27 cellular contexts compared by ENCODE assay signal in genomic region chr4:184234155-184234554, GRCh38. TPM values are rescaled to one million over a fixed set of nuclear protein-coding genes. Genes with fewer than 3 reads are reported as not detected.
DNase-seq lines count a peak whose midpoint lies in the region; ATAC-seq, FAIRE-seq and TF ChIP-seq lines count a peak whose summit lies in the region.
"Had no signal": no experiment of that assay in that cellular context is flagged by ENCODE, and none has a peak within 500 bp of the region (broad histone marks: within the 10 kb centered on the region; RNA-seq: fewer than 3 reads in every experiment).

No MANE protein-coding gene starts in this region.

- intact Hi-C loops in esophagus muscularis mucosa (cut with DNase I) (no loop called here), left colon (cut with DNase I, micrococcal nuclease) (no loop called here), ascending aorta (cut with DNase I) (no loop called here)

- no peaks in the 10 kb centered on the region for H3K36me3 Mint-ChIP-seq in endothelial cell (ENCODE audit: low read depth, unreplicated experiment)
- H3K36me3 Mint-ChIP-seq: CD4-positive, alpha-beta memory T cell; T-cell had no signal

- H3K27ac ChIP-seq in HEK293 (ENCODE audit: extremely low read depth, low read depth, low read length), result no peak overlapping the region
- no peak overlapping the region for H3K27ac ChIP-seq in esophagus muscularis mucosa (replicated peaks in 1 of 4)
- H3K27ac ChIP-seq in ascending aorta, result no peak overlapping the region
- H3K27ac ChIP-seq: RWPE1 had no signal

- DNase-seq in GM12891 (ENCODE audit: insufficient read length, low spot score) (no peak), MV-4-11 (lab: John Stamatoyannopoulos, UW) (peak; percentile 51), esophagus muscularis mucosa (ENCODE audit: extremely low spot score) (peak; percentile 14), left colon (no peak), endothelial cell (ENCODE audit: low spot score) (no peak), ascending aorta (ENCODE audit: low spot score in 2 of 2) (no peak)
- DNase-seq: C1 segment of cervical spinal cord; CD4-positive, alpha-beta memory T cell; COR-L47; DMS53; KG1; MG63; NCI-H1092 treated with DMSO at 0.1 percent for 48 hours; NCI-H1436; NCI-H187; NCI-H2171 treated with DMSO at 0.1 percent for 48 hours; NCI-H524; NCI-H748 treated with DMSO at 0.1 percent for 48 hours; SHP77; T-cell had no signal

- POLR2A ChIA-PET in HEK293 (lab: Yijun Ruan, JAX), result no interaction called here

- no peak overlapping the region for H3K4me3 Mint-ChIP-seq in endothelial cell (ENCODE audit: unreplicated experiment)
- H3K4me3 Mint-ChIP-seq: CD4-positive, alpha-beta memory T cell; T-cell had no signal

- CTCF ChIA-PET in HEK293 (lab: Yijun Ruan, JAX), result no interaction called here

- H3K4me3 ChIP-seq in HEK293 (ENCODE audit: low read depth, low read length) (no peak overlapping the region), esophagus muscularis mucosa (no peak overlapping the region), ascending aorta (no peak overlapping the region)
- H3K4me3 ChIP-seq: MG63 had no signal

- H3K4me1 ChIP-seq in HEK293 (ENCODE audit: control insufficient read depth, insufficient read depth, low read length) (peaks cover 2% of the 10 kb centered on the region; the same call in 1 of the 2 replicates), esophagus muscularis mucosa (no peaks in the 10 kb centered on the region), ascending aorta (no peaks in the 10 kb centered on the region)

- peaks cover 0 to 13% (median 0%) of the 10 kb centered on the region in 4 donors for H3K27me3 ChIP-seq in esophagus muscularis mucosa
- no peaks in the 10 kb centered on the region for H3K27me3 ChIP-seq in ascending aorta
- H3K27me3 ChIP-seq: MG63 had no signal

- H3K36me3 ChIP-seq in HEK293 (ENCODE audit: control insufficient read depth in 2 of 2, insufficient read depth in 1 of 2, low read length in 2 of 2) (no peaks in the 10 kb centered on the region), esophagus muscularis mucosa (no peaks in the 10 kb centered on the region), ascending aorta (no peaks in the 10 kb centered on the region)
- H3K36me3 ChIP-seq: MG63 had no signal

- peak; percentile 55 for FAIRE-seq in GM12891 (lab: Jason Lieb, UNC)
- FAIRE-seq: G401.6, HTR-8/SVneo had no signal

- WGBS in esophagus muscularis mucosa, result 76% methylated on average over 4 of the region's 4 CpGs

- H3K4me1 Mint-ChIP-seq in endothelial cell (ENCODE audit: unreplicated experiment), result peaks cover 16% of the 10 kb centered on the region

- H3K27me3 Mint-ChIP-seq in endothelial cell (ENCODE audit: unreplicated experiment), result no peaks in the 10 kb centered on the region
- H3K27me3 Mint-ChIP-seq: CD4-positive, alpha-beta memory T cell; T-cell had no signal

- no peaks in the 10 kb centered on the region for H3K9me3 ChIP-seq in HEK293 (ENCODE audit: control insufficient read depth, insufficient read depth, low read depth, low read length)
- no peaks in the 10 kb centered on the region for H3K9me3 ChIP-seq in esophagus muscularis mucosa
- H3K9me3 ChIP-seq in ascending aorta, result no peaks in the 10 kb centered on the region
- H3K9me3 ChIP-seq: MG63 had no signal

- H3K9me3 Mint-ChIP-seq in endothelial cell (ENCODE audit: unreplicated experiment), result no peaks in the 10 kb centered on the region
- H3K9me3 Mint-ChIP-seq: CD4-positive, alpha-beta memory T cell; T-cell had no signal

- no peak for TF ChIP-seq EP300 in esophagus muscularis mucosa (IDR thresholded peaks at IDR 0.05)

- TF ChIP-seq CTCF in HEK293 (tag by site-specific recombination; IDR thresholded peaks at IDR 0.05) (no peak), esophagus muscularis mucosa (IDR thresholded peaks at IDR 0.05) (no peak), endothelial cell (IDR thresholded peaks at IDR 0.05; ENCODE audit: unreplicated experiment) (no peak), ascending aorta (IDR thresholded peaks at IDR 0.05) (no peak)

- TF ChIP-seq POLR2A in GM12891 (IDR thresholded peaks at IDR 0.05; ENCODE audit: low read depth, low read length), result no peak
- no peak for TF ChIP-seq POLR2A in esophagus muscularis mucosa (IDR thresholded peaks at IDR 0.05; ENCODE audit: low read depth)

- ATAC-seq in left colon, result no peak
- ATAC-seq: T-cell had no signal

- no peak overlapping the region for H3K27ac Mint-ChIP-seq in endothelial cell (ENCODE audit: unreplicated experiment)
- H3K27ac Mint-ChIP-seq: T-cell had no signal

TF ChIP-seq in GM12891, 5 proteins besides CTCF, POLR2A, EP300 and RAD21:
- no peak for TF ChIP-seq POLR2AphosphoS5 (IDR thresholded peaks at IDR 0.05; ENCODE audit: low read depth, low read length)
- TF ChIP-seq TAF1 (IDR thresholded peaks at IDR 0.05; ENCODE audit: low read depth, low read length), result no peak
- no peak for TF ChIP-seq POU2F2 (IDR thresholded peaks at IDR 0.05; ENCODE audit: low read depth, low read length)
- no peak for TF ChIP-seq PAX5 (IDR thresholded peaks at IDR 0.05; ENCODE audit: insufficient read depth, low read length, severe bottlenecking)
- TF ChIP-seq SPI1 (IDR thresholded peaks at IDR 0.05; ENCODE audit: low read depth, low read length), result no peak
TF ChIP-seq in GM12891: peak in this region for 0.

TF ChIP-seq in HEK293, 187 proteins besides CTCF, POLR2A, EP300 and RAD21:
- TF ChIP-seq ZNF121 (tag by site-specific recombination; IDR thresholded peaks at IDR 0.05) (no peak), ZNF677 (tag by site-specific recombination; IDR thresholded peaks at IDR 0.05) (no peak), ZNF549 (tag by site-specific recombination; IDR thresholded peaks at IDR 0.05) (peak; percentile 92)

RNA-seq across cellular contexts. Expression of gene ENPP6, which starts 16.5 kb away (rescaled TPM):
- 0.35 TPM for polyA plus RNA-seq in GM12891 (2012; ENCODE audit: low read depth, missing spikeins)
- 1 to 10 TPM in 1 of 4 donors, under 1 TPM in 3; 0.42 to 1.1 (median 0.92) TPM for total RNA-seq in esophagus muscularis mucosa
- 1 to 10 TPM in 1 of 2 donors, under 1 TPM in 1; 0.24 to 1.5 TPM for total RNA-seq in left colon
- 0.41 TPM for total RNA-seq in endothelial cell (ENCODE audit: unreplicated experiment)
- not detected for total RNA-seq in ascending aorta
- total RNA-seq: A673; CD4-positive, alpha-beta memory T cell; H4; SK-MEL-5; T-cell had no signal
- polyA plus RNA-seq: CD4-positive, alpha-beta memory T cell had no signal

Comparison
In these comparisons a context has a peak if more than half of its experiments do, and no peak if none do; other contexts are left out.
1. DNase-seq: peak in MV-4-11 (single experiment) and esophagus muscularis mucosa (single experiment); none in GM12891 (single experiment), left colon (0 of 2), endothelial cell (single experiment) and ascending aorta (0 of 2).